1 cellular context compared by ENCODE assay signal in the genomic region with DNA sequence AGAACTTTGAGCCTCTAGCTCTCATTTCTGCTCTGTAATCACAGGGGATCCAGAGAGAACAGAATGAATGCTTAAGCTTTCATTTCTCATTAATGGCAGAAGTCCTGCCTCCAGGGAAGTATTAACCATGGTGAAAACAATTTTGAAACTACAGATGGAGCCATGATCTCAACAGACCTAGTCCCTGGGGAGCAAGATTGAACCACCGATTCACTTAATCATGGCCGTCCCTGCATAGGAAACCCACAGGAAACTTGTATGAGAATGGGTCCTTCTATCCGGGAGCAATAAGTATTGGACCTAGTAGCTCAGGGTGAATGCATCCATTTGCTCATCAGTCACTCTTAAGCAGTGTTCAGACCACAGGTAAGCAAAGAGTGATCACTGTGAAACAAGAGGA.
TF ChIP-seq lines count a peak whose summit lies in the region.

No MANE protein-coding gene starts in this region.

TF ChIP-seq in WTC11, 78 proteins besides CTCF, POLR2A, EP300 and RAD21 (continued from another document):
- TF ChIP-seq ZNF671 (CRISPR knock-in tag; IDR thresholded peaks at IDR 0.05) (no peak), FOXP1 (CRISPR knock-in tag; IDR thresholded peaks at IDR 0.05; ENCODE audit: borderline replicate concordance) (no peak), ETV6 (CRISPR knock-in tag; IDR thresholded peaks at IDR 0.05) (no peak), FOXK1 (CRISPR knock-in tag; IDR thresholded peaks at IDR 0.05) (no peak), CREB1 (CRISPR knock-in tag; IDR thresholded peaks at IDR 0.05) (no peak)
